ENCODE assay signal across 31 cellular contexts in genomic region chr10:121831777-121832176, GRCh38.
DNase-seq lines count a peak whose midpoint lies in the region; ATAC-seq and TF ChIP-seq lines count a peak whose summit lies in the region.
"Had no signal": no experiment of that assay in that cellular context is flagged by ENCODE, and none has a peak within 500 bp of the region (broad histone marks: within the 10 kb centered on the region; RNA-seq: fewer than 3 reads in every experiment).

No MANE protein-coding gene starts in this region.

- peaks cover 36% of the 10 kb centered on the region for H3K4me1 ChIP-seq in HEK293 (ENCODE audit: control insufficient read depth, insufficient read depth, low read length)

- intact Hi-C loops in left colon (cut with DNase I, micrococcal nuclease) = no loop called here

- CTCF ChIA-PET in HEK293 (lab: Yijun Ruan, JAX) = interaction anchor here (0.9 to 2.0 kb wide), 4 partner anchors 8 to 882 kb away, joined by 3 to 7 read pairs (median 5); no protein-coding TSS in a partner anchor

- ATAC-seq in left colon = peak; percentile 38
- ATAC-seq: activated CD8-positive, alpha-beta T cell treated with anti-CD3 and anti-CD28 coated beads, Interleukin-2, amount 10 ng/mL, durations not matched to agents 7 days and 5 days; activated T-helper 17 cell treated with anti-CD3 and anti-CD28 coated beads, Interleukin-2, amount 50 U/mL, for 72 hours; SK-N-SH treated with all-trans-retinoic acid at 6 μM for 48 hours; stimulated activated effector memory CD8-positive, alpha-beta T cell treated with anti-CD3 and anti-CD28 coated beads, Interleukin-12 subunit alpha, Interleukin-12 subunit beta, amount 100 ng/mL, for 72 hours had no signal

- POLR2A ChIA-PET in HEK293 (lab: Yijun Ruan, JAX) = no interaction called here

- no peak overlapping the region for H3K27ac ChIP-seq in HEK293 (ENCODE audit: extremely low read depth, low read depth, low read length)
- H3K27ac ChIP-seq in VCaP = peak overlapping the region; percentile 91; the same call in 1 of the 2 replicates
- H3K27ac ChIP-seq: 22Rv1, brain microvascular endothelial cell, dorsolateral prefrontal cortex, HL-60, KMS-11, transverse colon had no signal

- no peak for TF ChIP-seq CTCF in HEK293 (tag by site-specific recombination; IDR thresholded peaks at IDR 0.05)
- no peak for TF ChIP-seq CTCF in VCaP (conservative IDR thresholded peaks at IDR 0.05)

- DNase-seq in NCI-H1417 (lab: John Stamatoyannopoulos, UW) (peak; percentile 11 to 66 (median 47)), NCI-H1417 treated with DMSO at 0.1 percent for 48 hours (lab: John Stamatoyannopoulos, UW) (no peak), left colon (no peak), OCI-M1 (lab: John Stamatoyannopoulos, UW) (no peak), SIG-M5 (lab: John Stamatoyannopoulos, UW) (no peak)
- DNase-seq in activated CD4-positive, CD25-positive, alpha-beta regulatory T cell treated with anti-CD3 and anti-CD28 coated beads, Interleukin-2, amount 50 U/mL, for 72 hours = no peak
- DNase-seq: activated CD4-positive, alpha-beta T cell treated with anti-CD3 and anti-CD28 coated beads for 1 hour; activated CD8-positive, alpha-beta T cell treated with anti-CD3 and anti-CD28 coated beads, Interleukin-2, amount 10 ng/mL, durations not matched to agents 7 days and 5 days; activated naive CD4-positive, alpha-beta T cell treated with anti-CD3 and anti-CD28 coated beads, Interleukin-2, amount 10 ng/mL, durations not matched to agents 7 days and 5 days; amniotic stem cell; brain microvascular endothelial cell; DMS79 treated with DMSO at 0.1 percent for 48 hours; dorsolateral prefrontal cortex; GDM1; H9; immature natural killer cell; left cardiac atrium; mammary epithelial cell; MM.1S; NCI-H1436 treated with DMSO at 0.1 percent for 48 hours; nephron progenitor cell; stimulated activated CD4-positive, alpha-beta T cell treated with anti-CD3 and anti-CD28 coated beads, Interleukin-15, amount 100 ng/mL, for 24 hours; transverse colon had no signal

- peaks cover 0 to 8% of the 10 kb centered on the region in 2 experiments; a peak in 2 of 3 replicates for H3K36me3 ChIP-seq in HEK293 (ENCODE audit: control insufficient read depth in 2 of 2, insufficient read depth in 1 of 2, low read length in 2 of 2)

- no peak overlapping the region for H3K4me3 ChIP-seq in HEK293 (ENCODE audit: low read depth, low read length)
- H3K4me3 ChIP-seq: dorsolateral prefrontal cortex, transverse colon had no signal

- H3K9me3 ChIP-seq in HEK293 (ENCODE audit: control insufficient read depth, insufficient read depth, low read depth, low read length) = no peaks in the 10 kb centered on the region
- H3K9me3 ChIP-seq: transverse colon had no signal

TF ChIP-seq in HEK293, 187 proteins besides CTCF, POLR2A, EP300 and RAD21 (continues in another document):
- TF ChIP-seq MZF1 (tag by site-specific recombination; IDR thresholded peaks at IDR 0.05; ENCODE audit: borderline replicate concordance) (peak; percentile 82; the same call in 1 of the 2 replicates), ZNF140 (tag by site-specific recombination; IDR thresholded peaks at IDR 0.05) (no peak), KLF9 (tag by site-specific recombination; IDR thresholded peaks at IDR 0.05; ENCODE audit: low read depth) (peak; percentile 25; the same call in 1 of the 2 replicates), ZBTB17 (tag by site-specific recombination; IDR thresholded peaks at IDR 0.05) (peak; percentile 89), SCRT2 (tag by site-specific recombination; IDR thresholded peaks at IDR 0.05) (peak; percentile 97), ZNF223 (tag by site-specific recombination; IDR thresholded peaks at IDR 0.05) (no peak), ZNF248 (tag by site-specific recombination; IDR thresholded peaks at IDR 0.05) (no peak), ZNF660 (tag by site-specific recombination; IDR thresholded peaks at IDR 0.05) (peak; percentile 91), KLF17 (tag by site-specific recombination; IDR thresholded peaks at IDR 0.05) (peak; percentile 84; the same call in 1 of the 2 replicates), ZNF24 (tag by site-specific recombination; IDR thresholded peaks at IDR 0.05) (peak; percentile 92), ZXDB (tag by site-specific recombination; IDR thresholded peaks at IDR 0.05) (peak; percentile 92), ZNF488 (tag by site-specific recombination; IDR thresholded peaks at IDR 0.05) (0 out of 2 replicates have a peak, but pooled peaks have one; percentile 58), PBX3 (CRISPR knock-in tag; IDR thresholded peaks at IDR 0.05) (no peak), ZNF510 (tag by site-specific recombination; IDR thresholded peaks at IDR 0.05; ENCODE audit: insufficient replicate concordance) (no peak), ZNF37A (tag by site-specific recombination; IDR thresholded peaks at IDR 0.05) (no peak), ZNF174 (tag by site-specific recombination; IDR thresholded peaks at IDR 0.05) (0 out of 2 replicates have a peak, but pooled peaks have one; percentile 46), ZSCAN30 (tag by site-specific recombination; IDR thresholded peaks at IDR 0.05) (peak; percentile 82; the same call in 1 of the 2 replicates), ZNF76 (tag by site-specific recombination; IDR thresholded peaks at IDR 0.05; ENCODE audit: borderline replicate concordance, low read depth) (no peak; the same call in 1 of the 2 replicates), HIC1 (tag by site-specific recombination; IDR thresholded peaks at IDR 0.05) (peak; percentile 88), OSR2 (tag by site-specific recombination; IDR thresholded peaks at IDR 0.05) (peak; percentile 99), KLF7 (tag by site-specific recombination; IDR thresholded peaks at IDR 0.05; ENCODE audit: borderline replicate concordance) (0 out of 2 replicates have a peak, but pooled peaks have one; percentile 56), ZNF610 (tag by site-specific recombination; IDR thresholded peaks at IDR 0.05; ENCODE audit: borderline replicate concordance) (peak; percentile 83), PATZ1 (tag by site-specific recombination; IDR thresholded peaks at IDR 0.05) (peak; percentile 73), ZNF629 (tag by site-specific recombination; IDR thresholded peaks at IDR 0.05) (peak; percentile 93)

Comparison
In these comparisons a context has a peak if more than half of its experiments do, and no peak if none do; other contexts are left out.
1. DNase-seq: peak in NCI-H1417 (3 of 3); none in NCI-H1417 treated with DMSO at 0.1 percent for 48 hours (single experiment), left colon (0 of 2), activated CD4-positive, CD25-positive, alpha-beta regulatory T cell treated with anti-CD3 and anti-CD28 coated beads, Interleukin-2, amount 50 U/mL, for 72 hours (single experiment), OCI-M1 (single experiment) and SIG-M5 (single experiment).